27 cellular contexts compared by ENCODE assay signal in genomic region chr15:99727733-99728132, GRCh38.
"Had no signal": no experiment of that assay in that cellular context is flagged by ENCODE, and none has a peak within 500 bp of the region (broad histone marks: within the 10 kb centered on the region; RNA-seq: fewer than 3 reads in every experiment).

No MANE protein-coding gene starts in this region.

- DNase-seq: effector CD8-positive, alpha-beta T cell; endodermal cell; foreskin keratinocyte; hypothalamus; immature natural killer cell; islet precursor cell; kidney glomerular epithelial cell; left colon; left ventricle myocardium inferior; lower lobe of right lung; naive thymus-derived CD8-positive, alpha-beta T cell; occipital lobe; ovary; posterior cingulate gyrus; right lobe of liver; stimulated activated CD4-positive, alpha-beta T cell treated with anti-CD3 and anti-CD28 coated beads, Interleukin-2, amount 100 ng/mL, for 24 hours; stimulated activated CD4-positive, alpha-beta T cell treated with anti-CD3 and anti-CD28 coated beads, Interleukin-4, amount 100 ng/mL, for 24 hours; stimulated activated naive CD4-positive, alpha-beta T cell treated with Interleukin-2 at 50 U/mL for 16 hours; stomach; thyroid gland; trophoblast cell had no signal

- H3K27ac ChIP-seq: esophagus muscularis mucosa, foreskin keratinocyte, left ventricle myocardium inferior, lower lobe of right lung, ovary, right lobe of liver, stomach, thyroid gland, vagina had no signal

- H3K27me3 ChIP-seq: esophagus muscularis mucosa, foreskin keratinocyte, ovary, right lobe of liver, stomach, thyroid gland, vagina had no signal

- H3K4me3 ChIP-seq: esophagus muscularis mucosa, left ventricle myocardium inferior, lower lobe of right lung, ovary, right lobe of liver, stomach, thyroid gland, vagina had no signal

- FAIRE-seq: colon, endothelial cell of umbilical vein had no signal

- H3K9me3 Mint-ChIP-seq: dendritic cell treated with granulocyte-macrophage colony-stimulating factor and Interleukin-4, amounts not matched to agents 40 ng/mL and 50 ng/mL, for 4 days; immature natural killer cell; naive thymus-derived CD8-positive, alpha-beta T cell; stimulated activated effector memory CD8-positive, alpha-beta T cell treated with anti-CD3 and anti-CD28 coated beads, Interleukin-12 subunit alpha, Interleukin-12 subunit beta, amount 100 ng/mL, for 72 hours had no signal

- H3K36me3 ChIP-seq: ovary had no signal

- ATAC-seq: foreskin keratinocyte; left colon; lower lobe of right lung; naive thymus-derived CD8-positive, alpha-beta T cell; right lobe of liver; stimulated activated effector memory CD8-positive, alpha-beta T cell treated with anti-CD3 and anti-CD28 coated beads, Interleukin-12 subunit alpha, Interleukin-12 subunit beta, amount 100 ng/mL, for 72 hours had no signal

- H3K4me3 Mint-ChIP-seq: dendritic cell treated with granulocyte-macrophage colony-stimulating factor and Interleukin-4, amounts not matched to agents 40 ng/mL and 50 ng/mL, for 4 days; endodermal cell; immature natural killer cell; naive thymus-derived CD8-positive, alpha-beta T cell; stimulated activated effector memory CD8-positive, alpha-beta T cell treated with anti-CD3 and anti-CD28 coated beads, Interleukin-12 subunit alpha, Interleukin-12 subunit beta, amount 100 ng/mL, for 72 hours had no signal

- H3K36me3 Mint-ChIP-seq: stimulated activated effector memory CD8-positive, alpha-beta T cell treated with anti-CD3 and anti-CD28 coated beads, Interleukin-12 subunit alpha, Interleukin-12 subunit beta, amount 100 ng/mL, for 72 hours had no signal

- H3K27ac Mint-ChIP-seq: dendritic cell treated with granulocyte-macrophage colony-stimulating factor and Interleukin-4, amounts not matched to agents 40 ng/mL and 50 ng/mL, for 4 days; endodermal cell; immature natural killer cell; stimulated activated effector memory CD8-positive, alpha-beta T cell treated with anti-CD3 and anti-CD28 coated beads, Interleukin-12 subunit alpha, Interleukin-12 subunit beta, amount 100 ng/mL, for 72 hours had no signal

- H3K9me3 ChIP-seq: esophagus muscularis mucosa, left ventricle myocardium inferior, lower lobe of right lung, ovary, right lobe of liver, stomach, thyroid gland, vagina had no signal

- H3K27me3 Mint-ChIP-seq: naive thymus-derived CD8-positive, alpha-beta T cell had no signal
